Comparison of ENCODE assay signal across 12 cellular contexts in the genomic region with DNA sequence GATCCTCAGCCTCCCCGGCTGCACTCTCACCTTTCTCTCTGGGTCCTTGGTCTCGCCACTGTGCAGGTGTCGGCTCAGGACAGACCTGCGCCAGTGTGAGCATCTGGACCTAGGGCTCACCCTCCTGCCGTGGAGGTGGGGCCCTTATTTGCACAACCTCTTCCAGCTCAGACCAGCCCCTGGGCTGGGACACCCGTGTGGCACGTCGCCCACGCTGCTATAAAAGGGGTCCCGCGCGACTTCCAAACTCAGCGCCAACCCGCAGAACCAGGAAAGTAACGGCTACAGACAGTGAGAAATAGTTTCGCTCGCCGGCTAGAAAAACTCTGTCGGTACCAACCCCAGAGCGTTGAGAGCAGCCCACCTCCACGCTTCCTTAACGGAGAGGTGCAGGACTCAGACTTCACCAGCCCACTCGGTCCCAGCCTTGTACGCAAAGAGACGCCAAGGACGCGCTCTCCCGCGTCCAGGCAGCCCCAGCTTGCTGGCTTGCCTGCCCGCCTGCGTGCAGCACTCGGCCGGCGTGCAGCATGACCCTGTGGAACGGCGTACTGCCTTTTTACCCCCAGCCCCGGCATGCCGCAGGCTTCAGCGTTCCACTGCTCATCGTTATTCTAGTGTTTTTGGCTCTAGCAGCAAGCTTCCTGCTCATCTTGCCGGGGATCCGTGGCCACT.
DNase-seq lines count a peak whose midpoint lies in the region; ATAC-seq lines count a peak whose summit lies in the region.
"Had no signal": no experiment of that assay in that cellular context is flagged by ENCODE, and none has a peak within 500 bp of the region (broad histone marks: within the 10 kb centered on the region; RNA-seq: fewer than 3 reads in every experiment).

A gene (minus strand): TSS at position 97 of the 675 bp plus-strand sequence. CDS start 761 bp downstream, outside the sequence.
A gene (plus strand): TSS at position 251 of the 675 bp plus-strand sequence. CDS start 280 bp downstream, at position 531.

- H3K4me3 Mint-ChIP-seq in activated T-cell treated with anti-CD3 and anti-CD28 coated beads, Interleukin-2, amount 50 U/mL, for 24 hours = peak within 1 kb of the TSS; percentile 42
- peak within 1 kb of the TSS; percentile 72 for H3K4me3 Mint-ChIP-seq in stimulated activated memory B cell treated with anti-CD40 and anti-IgM and Interleukin-4, amounts not matched to agents 10 μg/mL and 1 μg/mL and 100 μg/mL, for 72 hours

- H3K4me1 ChIP-seq in iPS-18a (ENCODE audit: control insufficient read depth, low read depth, low read length) = peaks cover 11% of the 10 kb centered on the region
- H3K4me1 ChIP-seq: SJSA1 had no signal

- peaks cover 43% of the 10 kb centered on the region for H3K4me1 Mint-ChIP-seq in activated T-cell treated with anti-CD3 and anti-CD28 coated beads, Interleukin-2, amount 50 U/mL, for 24 hours (ENCODE audit: low read depth)
- H3K4me1 Mint-ChIP-seq in stimulated activated memory B cell treated with anti-CD40 and anti-IgM and Interleukin-4, amounts not matched to agents 10 μg/mL and 1 μg/mL and 100 μg/mL, for 72 hours = peaks cover 54% of the 10 kb centered on the region

- DNase-seq in activated T-cell treated with anti-CD3 and anti-CD28 coated beads, Interleukin-2, amount 50 U/mL, for 24 hours = no peak
- no peak for DNase-seq in activated T-cell treated with anti-CD3 and anti-CD28 coated beads, Interleukin-2, amount 50 U/mL, for 1 hour
- peak; percentile 8 for DNase-seq in SW480 (ENCODE audit: low spot score)
- no peak for DNase-seq in stimulated activated CD4-positive, alpha-beta T cell treated with anti-CD3 and anti-CD28 coated beads, Interleukin-2, amount 100 ng/mL, for 24 hours
- DNase-seq: effector CD4-positive, alpha-beta T cell; NCI-H1436; stimulated activated naive CD8-positive, alpha-beta T cell treated with anti-CD3 and anti-CD28 coated beads, Interleukin-15, Interleukin-2, amounts not matched to agents 100 U/mL and 50 U/mL, for 24 hours had no signal

- no peaks in the 10 kb centered on the region for H3K36me3 ChIP-seq in iPS-18a (ENCODE audit: control insufficient read depth, low read depth, low read length)
- H3K36me3 ChIP-seq: SJSA1 had no signal

- peaks cover 99% of the 10 kb centered on the region for H3K27me3 ChIP-seq in iPS-18a (ENCODE audit: control insufficient read depth, insufficient read depth, low read length)

- no peak within 1 kb of the TSS for H3K9ac ChIP-seq in iPS-18a (ENCODE audit: low read length)

- ATAC-seq in stimulated activated memory B cell treated with anti-CD40 and anti-IgM and Interleukin-4, amounts not matched to agents 10 μg/mL and 1 μg/mL and 100 μg/mL, for 72 hours = no peak
- ATAC-seq in GM18867 (IDR thresholded peaks at IDR 0.05; ENCODE audit: unreplicated experiment) = no peak
- ATAC-seq in HG03520 (IDR thresholded peaks at IDR 0.05; ENCODE audit: unreplicated experiment) = no peak
- ATAC-seq: stimulated activated naive CD8-positive, alpha-beta T cell treated with anti-CD3 and anti-CD28 coated beads, Interleukin-15, Interleukin-2, amounts not matched to agents 100 U/mL and 50 U/mL, for 24 hours had no signal

- no peaks in the 10 kb centered on the region for H3K9me3 ChIP-seq in iPS-18a (ENCODE audit: control insufficient read depth, low read depth, low read length)
- H3K9me3 ChIP-seq: SJSA1 had no signal

- H3K27ac Mint-ChIP-seq in activated T-cell treated with anti-CD3 and anti-CD28 coated beads, Interleukin-2, amount 50 U/mL, for 24 hours = no peak within 1 kb of the TSS
- no peak within 1 kb of the TSS for H3K27ac Mint-ChIP-seq in stimulated activated memory B cell treated with anti-CD40 and anti-IgM and Interleukin-4, amounts not matched to agents 10 μg/mL and 1 μg/mL and 100 μg/mL, for 72 hours

- H3K27ac ChIP-seq in iPS-18a (ENCODE audit: low read length) = no peak within 1 kb of the TSS
- H3K27ac ChIP-seq: SJSA1 had no signal

- H3K27me3 Mint-ChIP-seq in activated T-cell treated with anti-CD3 and anti-CD28 coated beads, Interleukin-2, amount 50 U/mL, for 24 hours = peaks cover 84% of the 10 kb centered on the region
- peaks cover 88% of the 10 kb centered on the region for H3K27me3 Mint-ChIP-seq in stimulated activated memory B cell treated with anti-CD40 and anti-IgM and Interleukin-4, amounts not matched to agents 10 μg/mL and 1 μg/mL and 100 μg/mL, for 72 hours

- no peaks in the 10 kb centered on the region for H3K9me3 Mint-ChIP-seq in activated T-cell treated with anti-CD3 and anti-CD28 coated beads, Interleukin-2, amount 50 U/mL, for 24 hours
- no peaks in the 10 kb centered on the region for H3K9me3 Mint-ChIP-seq in stimulated activated memory B cell treated with anti-CD40 and anti-IgM and Interleukin-4, amounts not matched to agents 10 μg/mL and 1 μg/mL and 100 μg/mL, for 72 hours

- H3K4me3 ChIP-seq in iPS-18a (ENCODE audit: low read length) = peak within 1 kb of the TSS; percentile 50
- H3K4me3 ChIP-seq: SJSA1 had no signal

- H3K36me3 Mint-ChIP-seq in activated T-cell treated with anti-CD3 and anti-CD28 coated beads, Interleukin-2, amount 50 U/mL, for 24 hours (ENCODE audit: low read depth) = no peaks in the 10 kb centered on the region
- no peaks in the 10 kb centered on the region for H3K36me3 Mint-ChIP-seq in stimulated activated memory B cell treated with anti-CD40 and anti-IgM and Interleukin-4, amounts not matched to agents 10 μg/mL and 1 μg/mL and 100 μg/mL, for 72 hours
